8 cellular contexts compared by ENCODE assay signal in the genomic region with DNA sequence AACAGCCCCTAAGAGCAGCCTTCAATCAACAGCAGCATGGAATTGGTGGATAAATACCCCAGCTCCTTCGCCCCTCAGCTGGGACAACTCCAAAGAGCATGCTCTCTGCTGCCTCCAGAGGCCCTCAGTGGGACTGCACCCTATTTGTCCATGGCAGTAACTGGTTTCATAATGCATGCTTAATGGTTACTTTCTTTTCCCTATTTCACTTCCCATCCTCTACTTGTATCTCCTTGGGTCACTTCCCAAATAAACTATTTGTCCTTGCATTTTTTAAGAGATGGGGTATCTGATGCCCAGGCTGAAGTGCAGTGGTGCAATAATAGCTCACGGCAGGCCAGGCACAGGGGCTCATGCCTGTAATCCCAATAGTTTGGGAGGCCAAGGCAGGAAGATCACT. TPM values are rescaled to one million over a fixed set of nuclear protein-coding genes. Genes with fewer than 3 reads are reported as not detected.
DNase-seq lines count a peak whose midpoint lies in the region; ATAC-seq, FAIRE-seq and TF ChIP-seq lines count a peak whose summit lies in the region.

No MANE protein-coding gene starts in this region.

- no peaks in the 10 kb centered on the region for H3K9me3 ChIP-seq in endothelial cell of umbilical vein (replicated peaks; ENCODE audit: control insufficient read depth, insufficient read depth, low read length)
- H3K9me3 ChIP-seq in neuronal stem cell (replicated peaks in 1 of 2; ENCODE audit: control insufficient read depth in 2 of 2, insufficient read depth in 1 of 2, low read depth in 1 of 2, low read length in 2 of 2) = peaks cover 3 to 7% of the 10 kb centered on the region in 2 donors

- H3K18ac ChIP-seq in neuronal stem cell (ENCODE audit: low read length) = no peak overlapping the region

- CTCF ChIA-PET in activated CD4-positive, alpha-beta memory T cell treated with anti-CD3 and anti-CD28 coated beads, Interleukin-2, amount 10 ng/mL, durations not matched to agents 7 days and 5 days (lab: Charles Lee) = interaction anchor here (0.6 to 4.7 kb wide), 20 partner anchors 9 to 122 kb away, joined by 3 to 19 read pairs (median 6); a partner anchor contains a TSS
- CTCF ChIA-PET in endothelial cell of umbilical vein (lab: Charles Lee) = interaction anchor here (0.7 to 10.4 kb wide), 15 partner anchors 9 to 118 kb away, joined by 3 to 84 read pairs (median 4); a partner anchor contains a TSS

- H3K4me1 ChIP-seq in endothelial cell of umbilical vein (ENCODE audit: control insufficient read depth, extremely low read depth, insufficient read depth, low read length) (peaks cover 21% of the 10 kb centered on the region), neuronal stem cell (ENCODE audit: control insufficient read depth in 2 of 2, insufficient read depth in 1 of 2, low read depth in 1 of 2, low read length in 2 of 2) (peaks cover 0 to 13% of the 10 kb centered on the region in 2 donors)

- H3K9ac ChIP-seq in endothelial cell of umbilical vein (replicated peaks; ENCODE audit: extremely low read depth, insufficient read depth, low read length) (no peak overlapping the region), neuronal stem cell (ENCODE audit: low read depth, low read length, poor library complexity) (no peak overlapping the region)

- H3K79me2 ChIP-seq in endothelial cell of umbilical vein (ENCODE audit: control insufficient read depth, insufficient read depth, low read length) = peaks cover 4% of the 10 kb centered on the region

- no peak overlapping the region for H2BK12ac ChIP-seq in neuronal stem cell (ENCODE audit: low read length)

- H3K27ac Mint-ChIP-seq in activated CD4-positive, alpha-beta memory T cell treated with anti-CD3 and anti-CD28 coated beads, Interleukin-2, amount 10 ng/mL, durations not matched to agents 7 days and 5 days = no peak overlapping the region
- H3K27ac Mint-ChIP-seq in osteocyte (ENCODE audit: unreplicated experiment) = no peak overlapping the region

- H3K4ac ChIP-seq in neuronal stem cell (ENCODE audit: low read length) = no peak overlapping the region

- H3K27ac ChIP-seq in endothelial cell of umbilical vein (ENCODE audit: insufficient read depth, low read depth, low read length) (no peak overlapping the region), neuronal stem cell (replicated peaks; ENCODE audit: low read length) (no peak overlapping the region)

- no peak overlapping the region for H3K23ac ChIP-seq in neuronal stem cell (ENCODE audit: low read depth, low read length, poor library complexity)

- TF ChIP-seq POLR2A in endothelial cell of umbilical vein (IDR thresholded peaks at IDR 0.05; ENCODE audit: low read depth, low read length) (no peak), GM18505 (IDR thresholded peaks at IDR 0.05; ENCODE audit: borderline replicate concordance, extremely low read depth, insufficient read depth, insufficient read length) (no peak)

- H2AK5ac ChIP-seq in neuronal stem cell (ENCODE audit: low read depth, low read length) = no peak overlapping the region

- peak; percentile 94 for FAIRE-seq in endothelial cell of umbilical vein (lab: Jason Lieb, UNC)

- no peak overlapping the region for H4K8ac ChIP-seq in neuronal stem cell (ENCODE audit: low read depth, low read length)

- TF ChIP-seq CTCF in GM12865 (IDR thresholded peaks at IDR 0.05; ENCODE audit: insufficient read depth, low read depth, low read length, missing control alignments) (peak; percentile 92), endothelial cell of umbilical vein (IDR thresholded peaks at IDR 0.05; ENCODE audit: extremely low read depth in 1 of 2, insufficient read depth in 1 of 2, low read depth in 1 of 2, low read length in 2 of 2) (peak; percentile 85 to 87), osteocyte (IDR thresholded peaks at IDR 0.05) (peak; percentile 77)

- no peak overlapping the region for H3K14ac ChIP-seq in neuronal stem cell (ENCODE audit: low read length)

- no peak overlapping the region for H4K91ac ChIP-seq in neuronal stem cell (ENCODE audit: low read depth, low read length, poor library complexity)

- no peak overlapping the region for H2BK15ac ChIP-seq in neuronal stem cell (ENCODE audit: low read length)

- dilution Hi-C loops in endothelial cell of umbilical vein (cut with MboI; ENCODE audit: extremely low pct_ligation_motif_present, low sequenced_read_pairs) = no loop called here

- H2BK120ac ChIP-seq in neuronal stem cell (ENCODE audit: low read depth, low read length) = no peak overlapping the region

- intact Hi-C loops in endothelial cell of umbilical vein (cut with micrococcal nuclease) = no loop called here

- no peak overlapping the region for H2BK5ac ChIP-seq in neuronal stem cell (ENCODE audit: low read length)

- peaks cover 4% of the 10 kb centered on the region for H3K27me3 Mint-ChIP-seq in activated CD4-positive, alpha-beta memory T cell treated with anti-CD3 and anti-CD28 coated beads, Interleukin-2, amount 10 ng/mL, durations not matched to agents 7 days and 5 days
- no peaks in the 10 kb centered on the region for H3K27me3 Mint-ChIP-seq in osteocyte (ENCODE audit: unreplicated experiment)

- H3K4me3 ChIP-seq in GM12865 (ENCODE audit: low read depth, low read length) (no peak overlapping the region), endothelial cell of umbilical vein (replicated peaks in 1 of 3; ENCODE audit: insufficient read depth in 1 of 3, low read depth in 1 of 3, low read length in 3 of 3) (no peak overlapping the region), neuronal stem cell (ENCODE audit: low read length in 2 of 2) (no peak overlapping the region)

- no peak for ATAC-seq in HG02610 (IDR thresholded peaks at IDR 0.05; ENCODE audit: unreplicated experiment)
- no peak for ATAC-seq in GM18505 (IDR thresholded peaks at IDR 0.05; ENCODE audit: unreplicated experiment)

- H3K36me3 ChIP-seq in endothelial cell of umbilical vein (ENCODE audit: control insufficient read depth in 2 of 2, extremely low read depth in 1 of 2, insufficient read depth in 2 of 2, low read length in 2 of 2) = no peaks in the 10 kb centered on the region
- no peaks in the 10 kb centered on the region for H3K36me3 ChIP-seq in neuronal stem cell (replicated peaks in 1 of 2; ENCODE audit: control insufficient read depth in 2 of 2, insufficient read depth in 2 of 2, low read length in 2 of 2)

- no TSS peak for BruUV-seq in endothelial cell of umbilical vein (replicated peaks; lab: Mats Ljungman, UMichigan)

- DNase-seq in GM12865 (ENCODE audit: low read depth) = peak; percentile 72
- DNase-seq in NCI-H69 (lab: John Stamatoyannopoulos, UW) = peak; percentile 35
- peak; percentile 75 for DNase-seq in activated CD4-positive, alpha-beta memory T cell treated with anti-CD3 and anti-CD28 coated beads, Interleukin-2, amount 10 ng/mL, durations not matched to agents 7 days and 5 days
- peak; percentile 45 for DNase-seq in endothelial cell of umbilical vein (ENCODE audit: low read depth, low spot score)
- DNase-seq in osteocyte (ENCODE audit: extremely low spot score, unreplicated experiment) = no peak
- DNase-seq in neuronal stem cell (ENCODE audit: low spot score) = no peak

- no CpG with 5 or more reads among the region's 2 CpGs for WGBS in neuronal stem cell (ENCODE audit: extremely low coverage in 2 of 2, insufficient read length in 2 of 2, insufficient replicate concordance in 1 of 2), 2 donors

- no peaks in the 10 kb centered on the region for H3K9me1 ChIP-seq in endothelial cell of umbilical vein (replicated peaks; ENCODE audit: control insufficient read depth, extremely low read depth, insufficient read depth, low read length)

- H4K20me1 ChIP-seq in endothelial cell of umbilical vein (replicated peaks; ENCODE audit: control insufficient read depth, extremely low read depth, insufficient read depth, low read length) = no peaks in the 10 kb centered on the region

- no peak overlapping the region for H3K4me3 Mint-ChIP-seq in activated CD4-positive, alpha-beta memory T cell treated with anti-CD3 and anti-CD28 coated beads, Interleukin-2, amount 10 ng/mL, durations not matched to agents 7 days and 5 days
- H3K4me3 Mint-ChIP-seq in osteocyte (ENCODE audit: unreplicated experiment) = no peak overlapping the region

- H3K4me1 Mint-ChIP-seq in activated CD4-positive, alpha-beta memory T cell treated with anti-CD3 and anti-CD28 coated beads, Interleukin-2, amount 10 ng/mL, durations not matched to agents 7 days and 5 days = peaks cover 25% of the 10 kb centered on the region
- H3K4me1 Mint-ChIP-seq in osteocyte (ENCODE audit: unreplicated experiment) = peaks cover 36% of the 10 kb centered on the region

- no peaks in the 10 kb centered on the region for H3K79me1 ChIP-seq in neuronal stem cell (ENCODE audit: low read depth, low read length)

- H2AFZ ChIP-seq in endothelial cell of umbilical vein (ENCODE audit: low read depth, low read length) (no peak overlapping the region), neuronal stem cell (ENCODE audit: low read length) (no peak overlapping the region)

- H3K9me3 Mint-ChIP-seq in activated CD4-positive, alpha-beta memory T cell treated with anti-CD3 and anti-CD28 coated beads, Interleukin-2, amount 10 ng/mL, durations not matched to agents 7 days and 5 days = peaks cover 7% of the 10 kb centered on the region
- peaks cover 7% of the 10 kb centered on the region for H3K9me3 Mint-ChIP-seq in osteocyte (ENCODE audit: unreplicated experiment)

- POLR2A ChIA-PET in activated CD4-positive, alpha-beta memory T cell treated with anti-CD3 and anti-CD28 coated beads, Interleukin-2, amount 10 ng/mL, durations not matched to agents 7 days and 5 days (lab: Charles Lee) = interaction anchor here (0.9 to 4.4 kb wide), 8 partner anchors 8 to 265 kb away, joined by 3 to 30 read pairs (median 4); a partner anchor contains a TSS
- POLR2A ChIA-PET in endothelial cell of umbilical vein (lab: Charles Lee) = interaction anchor here (0.5 to 1.1 kb wide), 2 partner anchors 15 to 47 kb away, joined by 4 to 18 read pairs; no protein-coding TSS in a partner anchor

- no peaks in the 10 kb centered on the region for H3K27me3 ChIP-seq in endothelial cell of umbilical vein (ENCODE audit: control insufficient read depth in 2 of 2, insufficient read depth in 2 of 2, low read length in 2 of 2)
- no peaks in the 10 kb centered on the region for H3K27me3 ChIP-seq in neuronal stem cell (ENCODE audit: control insufficient read depth in 3 of 3, insufficient read depth in 3 of 3, low read depth in 1 of 3, low read length in 3 of 3)

- H3K36me3 Mint-ChIP-seq in activated CD4-positive, alpha-beta memory T cell treated with anti-CD3 and anti-CD28 coated beads, Interleukin-2, amount 10 ng/mL, durations not matched to agents 7 days and 5 days (ENCODE audit: low read depth) = peaks cover 2% of the 10 kb centered on the region
- no peaks in the 10 kb centered on the region for H3K36me3 Mint-ChIP-seq in osteocyte (ENCODE audit: unreplicated experiment)

- H3K4me2 ChIP-seq in endothelial cell of umbilical vein (ENCODE audit: insufficient read depth, low read length) (no peak overlapping the region), neuronal stem cell (ENCODE audit: insufficient read depth, low read length, poor library complexity, severe bottlenecking) (no peak overlapping the region)

RNA-seq across cellular contexts. Expression of a gene that starts 13.5 kb away (rescaled TPM):
- total RNA-seq in activated CD4-positive, alpha-beta memory T cell treated with anti-CD3 and anti-CD28 coated beads, Interleukin-2, amount 10 ng/mL, durations not matched to agents 7 days and 5 days = 100 to 1,000 TPM; 592 to 611 TPM
- 875 and 924 TPM in 2 replicates for total RNA-seq in endothelial cell of umbilical vein
- polyA plus RNA-seq in endothelial cell of umbilical vein = 356 and 430 TPM in 2 replicates
- polyA plus RNA-seq in endothelial cell of umbilical vein (2011; cell fraction: cytosol; rRNA removed) = 649 and 651 TPM in 2 replicates
- 485 and 680 TPM in 2 replicates for polyA plus RNA-seq in endothelial cell of umbilical vein (2011; cell fraction: nucleus; rRNA removed)
- 943 and 960 TPM in 2 replicates for polyA plus RNA-seq in endothelial cell of umbilical vein (2012)
- 357 TPM in 2 replicates for polyA minus RNA-seq in endothelial cell of umbilical vein
- polyA minus RNA-seq in endothelial cell of umbilical vein (2011; cell fraction: cytosol; rRNA and poly(A)+ RNA removed) = 149 TPM
- 220 and 242 TPM in 2 replicates for polyA minus RNA-seq in endothelial cell of umbilical vein (2011; cell fraction: nucleus; rRNA and poly(A)+ RNA removed)
- total RNA-seq in osteocyte = 663 and 687 TPM in 2 replicates
- 413 TPM for polyA plus RNA-seq in neuronal stem cell (2013, experiment 1 of 2)
- polyA plus RNA-seq in neuronal stem cell (2013, experiment 2 of 2) = 408 TPM

RNA-seq across cellular contexts. Expression of a gene that starts 48.9 kb away (rescaled TPM):
- total RNA-seq in activated CD4-positive, alpha-beta memory T cell treated with anti-CD3 and anti-CD28 coated beads, Interleukin-2, amount 10 ng/mL, durations not matched to agents 7 days and 5 days = 100 to 1,000 TPM; 141 to 147 TPM
- total RNA-seq in endothelial cell of umbilical vein = 98.9 and 107 TPM in 2 replicates
- polyA plus RNA-seq in endothelial cell of umbilical vein = 62.1 and 81.5 TPM in 2 replicates
- polyA plus RNA-seq in endothelial cell of umbilical vein (2011; cell fraction: cytosol; rRNA removed) = 82.7 and 92.5 TPM in 2 replicates
- polyA plus RNA-seq in endothelial cell of umbilical vein (2011; cell fraction: nucleus; rRNA removed) = 40.7 and 44.4 TPM in 2 replicates
- polyA plus RNA-seq in endothelial cell of umbilical vein (2012) = 97.1 and 112 TPM in 2 replicates
- 128 and 129 TPM in 2 replicates for polyA minus RNA-seq in endothelial cell of umbilical vein
- polyA minus RNA-seq in endothelial cell of umbilical vein (2011; cell fraction: cytosol; rRNA and poly(A)+ RNA removed) = 108 TPM
- 36.2 and 41.4 TPM in 2 replicates for polyA minus RNA-seq in endothelial cell of umbilical vein (2011; cell fraction: nucleus; rRNA and poly(A)+ RNA removed)
- 55.9 and 61.1 TPM in 2 replicates for total RNA-seq in osteocyte
- polyA plus RNA-seq in neuronal stem cell (2013, experiment 1 of 2) = 43.0 TPM
- 44.3 TPM for polyA plus RNA-seq in neuronal stem cell (2013, experiment 2 of 2)

Comparison
In these comparisons a context has a peak if more than half of its experiments do, and no peak if none do; other contexts are left out.
1. DNase-seq: peak in GM12865 (single experiment), NCI-H69 (single experiment), activated CD4-positive, alpha-beta memory T cell treated with anti-CD3 and anti-CD28 coated beads, Interleukin-2, amount 10 ng/mL, durations not matched to agents 7 days and 5 days (single experiment) and endothelial cell of umbilical vein (single experiment); none in osteocyte (single experiment) and neuronal stem cell (single experiment).
2. Peak in every context shown above with its lines, with median percentiles within 50 percentile points of each other: CTCF ChIP-seq.